Comparison of ENCODE assay signal across 10 cellular contexts in genomic region chr10:69407621-69408301, GRCh38. TPM values are rescaled to one million over a fixed set of nuclear protein-coding genes. Genes with fewer than 3 reads are reported as not detected.
DNase-seq lines count a peak whose midpoint lies in the region; ATAC-seq, FAIRE-seq and TF ChIP-seq lines count a peak whose summit lies in the region.
"Had no signal": no experiment of that assay in that cellular context is flagged by ENCODE, and none has a peak within 500 bp of the region (broad histone marks: within the 10 kb centered on the region; RNA-seq: fewer than 3 reads in every experiment).

No MANE protein-coding gene starts in this region.

- H3K4me1 Mint-ChIP-seq in activated naive CD4-positive, alpha-beta T cell treated with anti-CD3 and anti-CD28 coated beads, Interleukin-2, amount 50 U/mL, for 24 hours: peaks cover 17% of the 10 kb centered on the region

- no peaks in the 10 kb centered on the region for H4K20me1 ChIP-seq in HepG2 (ENCODE audit: insufficient read depth, low read length)

- TF ChIP-seq EP300 in HepG2 (IDR thresholded peaks at IDR 0.05; ENCODE audit: low read depth in 2 of 2, low read length in 2 of 2): no peak
- TF ChIP-seq EP300 in HepG2 (CRISPR knock-in tag; IDR thresholded peaks at IDR 0.05; ENCODE audit: borderline replicate concordance): no peak

- no peak for FAIRE-seq in HepG2 (lab: Jason Lieb, UNC)
- FAIRE-seq: TTC549 had no signal

- peak; percentile 70 for ATAC-seq in HepG2
- ATAC-seq in HG03460 (IDR thresholded peaks at IDR 0.05; ENCODE audit: unreplicated experiment): no peak

- in situ Hi-C loops in HepG2 (cut with HindIII; ENCODE audit: extremely low pct_ligation_motif_present, low pct_unique_long_range_greater_than_20kb): loop anchor here (5.0 kb wide), 2 partner anchors 100 to 230 kb away; no protein-coding TSS in a partner anchor

- POLR2A ChIA-PET in HepG2 (lab: Yijun Ruan, JAX): interaction anchor here (0.6 to 1.0 kb wide), 4 partner anchors 15 to 192 kb away, joined by 3 read pairs; no protein-coding TSS in a partner anchor

- intact Hi-C loops in HepG2 (cut with micrococcal nuclease; ENCODE audit: unreplicated experiment): loop anchor here (1.0 kb wide), 1 partner anchor 100 kb away; no protein-coding TSS in a partner anchor

- H3K36me3 ChIP-seq in HepG2 (replicated peaks in 1 of 2; ENCODE audit: control insufficient read depth in 1 of 2, insufficient read depth in 2 of 2, low read length in 2 of 2): no peaks in the 10 kb centered on the region

- H3K4me1 ChIP-seq in HepG2 (ENCODE audit: insufficient read depth, low read length): peaks cover 13% of the 10 kb centered on the region

- H3K79me2 ChIP-seq in HepG2 (ENCODE audit: insufficient read depth, low read length): no peaks in the 10 kb centered on the region

- TF ChIP-seq POLR2A in HepG2 (IDR thresholded peaks at IDR 0.05; ENCODE audit: insufficient read depth in 1 of 2, low read depth in 2 of 2, low read length in 2 of 2): no peak

- CTCF ChIA-PET in HepG2 (lab: Yijun Ruan, JAX; ENCODE audit: low intra/inter-chr PET ratio, low total read pairs): interaction anchor here (1.1 to 3.7 kb wide), 3 partner anchors 99 to 231 kb away, joined by 3 to 56 read pairs (median 3); no protein-coding TSS in a partner anchor

- H3K27me3 ChIP-seq in HepG2 (ENCODE audit: control insufficient read depth in 1 of 2, insufficient read depth in 2 of 2, low read length in 2 of 2): peaks cover 0 to 6% of the 10 kb centered on the region in 2 experiments; a peak in 1 of 5 replicates

- 71% methylated on average over 10 of the region's 14 CpGs for WGBS in HepG2 (ENCODE audit: low lambda C conversion rate)

- H3K4me2 ChIP-seq in HepG2 (ENCODE audit: low read depth, low read length): peak overlapping the region; percentile 38; the same call in 1 of the 2 replicates

- no peaks in the 10 kb centered on the region for H3K9me3 Mint-ChIP-seq in activated naive CD4-positive, alpha-beta T cell treated with anti-CD3 and anti-CD28 coated beads, Interleukin-2, amount 50 U/mL, for 24 hours

- H3K4me3 ChIP-seq in HepG2 (replicated peaks in 1 of 3; ENCODE audit: insufficient read depth in 1 of 3, low read depth in 2 of 3, low read length in 3 of 3): peak overlapping the region in 1 of 3 experiments; percentile 15; a peak in 1 of 6 replicates

- H3K27me3 Mint-ChIP-seq in activated naive CD4-positive, alpha-beta T cell treated with anti-CD3 and anti-CD28 coated beads, Interleukin-2, amount 50 U/mL, for 24 hours: no peaks in the 10 kb centered on the region

- H3K9me3 ChIP-seq in HepG2 (ENCODE audit: low read length): no peaks in the 10 kb centered on the region

- peaks cover 4% of the 10 kb centered on the region for H3K36me3 Mint-ChIP-seq in activated naive CD4-positive, alpha-beta T cell treated with anti-CD3 and anti-CD28 coated beads, Interleukin-2, amount 50 U/mL, for 24 hours

- H3K27ac Mint-ChIP-seq in activated naive CD4-positive, alpha-beta T cell treated with anti-CD3 and anti-CD28 coated beads, Interleukin-2, amount 50 U/mL, for 24 hours: peak overlapping the region; percentile 30

- TF ChIP-seq CTCF in HepG2 (CRISPR knock-in tag; IDR thresholded peaks at IDR 0.05): peak; percentile 70

- BruUV-seq in HepG2 (replicated peaks; lab: Mats Ljungman, UMichigan): no TSS peak

- no peak overlapping the region for H3K9ac ChIP-seq in HepG2 (ENCODE audit: insufficient read depth, low read depth, low read length)

- DNase-seq in DMS79 treated with DMSO at 0.1 percent for 48 hours (lab: John Stamatoyannopoulos, UW) (peak; percentile 4), DMS79 (lab: John Stamatoyannopoulos, UW) (no peak), M059J (ENCODE audit: low read depth) (peak; percentile 30), HepG2 (ENCODE audit: low spot score) (no peak), GOT3 (lab: John Stamatoyannopoulos, UW) (no peak), GM03348 (ENCODE audit: low spot score) (no peak)

- TF ChIP-seq RAD21 in HepG2 (CRISPR knock-in tag; IDR thresholded peaks at IDR 0.05): 0 out of 2 replicates have a peak, but pooled peaks have one; percentile 28

- peak overlapping the region; percentile 33 for H3K4me3 Mint-ChIP-seq in activated naive CD4-positive, alpha-beta T cell treated with anti-CD3 and anti-CD28 coated beads, Interleukin-2, amount 50 U/mL, for 24 hours

- H3K27ac ChIP-seq in HepG2 (ENCODE audit: extremely low read length, insufficient read depth, low read length): no peak overlapping the region

- H2AFZ ChIP-seq in HepG2 (ENCODE audit: low read length): no peak overlapping the region

TF ChIP-seq in HepG2, 621 proteins besides CTCF, POLR2A, EP300 and RAD21 (continues in another document):
- TF ChIP-seq SIN3B (IDR thresholded peaks at IDR 0.05; ENCODE audit: low read length) (no peak), ZNF883 (CRISPR knock-in tag; IDR thresholded peaks at IDR 0.05; ENCODE audit: not compliant biosample characterization) (peak; percentile 22), ZNF598 (CRISPR knock-in tag; IDR thresholded peaks at IDR 0.05; ENCODE audit: borderline replicate concordance) (0 out of 2 replicates have a peak, but pooled peaks have one; percentile 12), MTF2 (CRISPR knock-in tag; IDR thresholded peaks at IDR 0.05; ENCODE audit: borderline replicate concordance) (0 out of 2 replicates have a peak, but pooled peaks have one; percentile 7), RFX5 (IDR thresholded peaks at IDR 0.05; ENCODE audit: low read depth, low read length) (no peak), KDM2A (CRISPR knock-in tag; IDR thresholded peaks at IDR 0.05; ENCODE audit: borderline replicate concordance, low read depth) (0 out of 2 replicates have a peak, but pooled peaks have one; percentile 15), BRF2 (CRISPR knock-in tag; IDR thresholded peaks at IDR 0.05) (no peak)

RNA-seq across cellular contexts. Expression of gene TACR2, which starts 9.0 kb away (rescaled TPM):
- total RNA-seq in M059J (2014; rRNA removed; shearing (Covaris generic)): 0.05 and 0.15 TPM in 2 replicates
- not detected in 2 replicates for total RNA-seq in HepG2 (2016; rRNA removed; fragmentation: Illumina TruSeq; extraction: Trizol)
- not detected in 2 replicates for total RNA-seq in HepG2 (2016; cell fraction: cytosol; rRNA removed; fragmentation: Illumina TruSeq; extraction: Trizol; ENCODE audit: low read depth)
- not detected in 2 replicates for total RNA-seq in HepG2 (2016; cell fraction: insoluble cytoplasmic fraction; rRNA removed; fragmentation: Illumina TruSeq; extraction: Trizol)
- not detected in 2 replicates for total RNA-seq in HepG2 (2016; cell fraction: membrane; rRNA removed; fragmentation: Illumina TruSeq; extraction: Trizol)
- total RNA-seq in HepG2 (2016; cell fraction: nucleus; rRNA removed; fragmentation: Illumina TruSeq; extraction: Trizol): not detected in 2 replicates
- polyA plus RNA-seq in HepG2 (2011; rRNA removed): 0.04 TPM in 1 of 2 replicates, not detected in the other
- polyA plus RNA-seq in HepG2 (2011; cell fraction: cytosol; rRNA removed): 0.03 TPM in 2 replicates
- polyA plus RNA-seq in HepG2 (2011; cell fraction: nucleus; rRNA removed): not detected in 2 replicates
- polyA plus RNA-seq in HepG2 (2012): not detected in 2 replicates
- not detected in 2 replicates for polyA plus RNA-seq in HepG2 (2016; cell fraction: cytosol; fragmentation: Illumina TruSeq; extraction: Trizol; ENCODE audit: low read depth)
- polyA plus RNA-seq in HepG2 (2016; cell fraction: insoluble cytoplasmic fraction; fragmentation: Illumina TruSeq; extraction: Trizol; ENCODE audit: low read depth): not detected in 2 replicates
- polyA plus RNA-seq in HepG2 (2016; cell fraction: membrane; fragmentation: Illumina TruSeq; extraction: Trizol; ENCODE audit: low read depth): not detected in 2 replicates
- polyA plus RNA-seq in HepG2 (2016; cell fraction: nucleus; fragmentation: Illumina TruSeq; extraction: Trizol; ENCODE audit: insufficient read depth, low read depth): not detected in 2 replicates
- polyA minus RNA-seq in HepG2 (2011; rRNA and poly(A)+ RNA removed; ENCODE audit: low replicate concordance): 0.48 TPM in 1 of 2 replicates, not detected in the other
- not detected in 2 replicates for polyA minus RNA-seq in HepG2 (2011; cell fraction: cytosol; rRNA and poly(A)+ RNA removed)
- polyA minus RNA-seq in HepG2 (2011; cell fraction: nucleus; rRNA and poly(A)+ RNA removed): not detected in 2 replicates
- polyA plus RNA-seq: AG04450 had no signal

RNA-seq across cellular contexts. Expression of gene TSPAN15, which starts 43.5 kb away (rescaled TPM):
- 109 and 179 TPM in 2 replicates for total RNA-seq in M059J (2014; rRNA removed; shearing (Covaris generic))
- total RNA-seq in HepG2 (2016; rRNA removed; fragmentation: Illumina TruSeq; extraction: Trizol): 0.27 and 0.34 TPM in 2 replicates
- 0.61 and 0.88 TPM in 2 replicates for total RNA-seq in HepG2 (2016; cell fraction: cytosol; rRNA removed; fragmentation: Illumina TruSeq; extraction: Trizol; ENCODE audit: low read depth)
- 0.28 TPM in 2 replicates for total RNA-seq in HepG2 (2016; cell fraction: insoluble cytoplasmic fraction; rRNA removed; fragmentation: Illumina TruSeq; extraction: Trizol)
- 0.62 and 0.80 TPM in 2 replicates for total RNA-seq in HepG2 (2016; cell fraction: membrane; rRNA removed; fragmentation: Illumina TruSeq; extraction: Trizol)
- total RNA-seq in HepG2 (2016; cell fraction: nucleus; rRNA removed; fragmentation: Illumina TruSeq; extraction: Trizol): 0.28 and 1.2 TPM in 2 replicates
- polyA plus RNA-seq in HepG2 (2011; rRNA removed): 3.2 and 5.1 TPM in 2 replicates
- polyA plus RNA-seq in HepG2 (2011; cell fraction: cytosol; rRNA removed): 5.3 and 5.4 TPM in 2 replicates
- 2.8 and 3.1 TPM in 2 replicates for polyA plus RNA-seq in HepG2 (2011; cell fraction: nucleus; rRNA removed)
- polyA plus RNA-seq in HepG2 (2012): 3.9 and 5.4 TPM in 2 replicates
- polyA plus RNA-seq in HepG2 (2016; cell fraction: cytosol; fragmentation: Illumina TruSeq; extraction: Trizol; ENCODE audit: low read depth): 0.62 and 0.84 TPM in 2 replicates
- polyA plus RNA-seq in HepG2 (2016; cell fraction: insoluble cytoplasmic fraction; fragmentation: Illumina TruSeq; extraction: Trizol; ENCODE audit: low read depth): 0.35 and 0.72 TPM in 2 replicates
- 0.59 and 0.94 TPM in 2 replicates for polyA plus RNA-seq in HepG2 (2016; cell fraction: membrane; fragmentation: Illumina TruSeq; extraction: Trizol; ENCODE audit: low read depth)
- polyA plus RNA-seq in HepG2 (2016; cell fraction: nucleus; fragmentation: Illumina TruSeq; extraction: Trizol; ENCODE audit: insufficient read depth, low read depth): 1.5 and 2.6 TPM in 2 replicates
- 7.5 and 42.0 TPM in 2 replicates for polyA minus RNA-seq in HepG2 (2011; rRNA and poly(A)+ RNA removed; ENCODE audit: low replicate concordance)
- 1.6 and 1.8 TPM in 2 replicates for polyA minus RNA-seq in HepG2 (2011; cell fraction: cytosol; rRNA and poly(A)+ RNA removed)
- polyA minus RNA-seq in HepG2 (2011; cell fraction: nucleus; rRNA and poly(A)+ RNA removed): 2.8 and 3.5 TPM in 2 replicates

Comparison
In these comparisons a context has a peak if more than half of its experiments do, and no peak if none do; other contexts are left out.
1. DNase-seq: peak in DMS79 treated with DMSO at 0.1 percent for 48 hours (single experiment) and M059J (single experiment); none in DMS79 (single experiment), HepG2 (single experiment), GOT3 (single experiment) and GM03348 (single experiment).
2. RNA of gene TSPAN15, which starts 43.5 kb away (total RNA-seq): 109 to 179 TPM in M059J; 0.27 to 1.2 TPM in HepG2; every median in the first group is over 10 times any median in the second.